ENCODE assay signal across 8 cellular contexts in genomic region chr15:100849021-100849831, GRCh38. TPM values are rescaled to one million over a fixed set of nuclear protein-coding genes. Genes with fewer than 3 reads are reported as not detected.
A peak's percentile ranks its signal among the peaks of the same experiment; 100 is the strongest.
DNase-seq lines count a peak whose midpoint lies in the region; ATAC-seq, FAIRE-seq and TF ChIP-seq lines count a peak whose summit lies in the region.

No MANE protein-coding gene starts in this region.

- H3K27ac ChIP-seq in foreskin keratinocyte (peak overlapping the region; percentile 74), vagina (peak overlapping the region; percentile 54)

- H3K36me3 ChIP-seq in vagina: no peaks in the 10 kb centered on the region

- no peaks in the 10 kb centered on the region for H3K36me3 Mint-ChIP-seq in activated T-helper 1 cell treated with anti-CD3 and anti-CD28 coated beads, Interleukin-12 subunit alpha, Interleukin-12 subunit beta, Interleukin-2, Interleukin-4 antibody, amounts not matched to agents 30 ng/mL and 10 ng/mL and 1 ng/mL, durations not matched to agents 14 hours and 24 hours and 36 hours (ENCODE audit: low read depth)
- H3K36me3 Mint-ChIP-seq in progenitor cell of endocrine pancreas (ENCODE audit: insufficient read depth): no peaks in the 10 kb centered on the region

- no peaks in the 10 kb centered on the region for H3K27me3 ChIP-seq in foreskin keratinocyte
- H3K27me3 ChIP-seq in vagina: no peaks in the 10 kb centered on the region

- TF ChIP-seq CTCF in foreskin keratinocyte (conservative IDR thresholded peaks at IDR 0.05) (peak; percentile 59), progenitor cell of endocrine pancreas (IDR thresholded peaks at IDR 0.05; ENCODE audit: unreplicated experiment) (no peak), vagina (IDR thresholded peaks at IDR 0.05) (peak in 1 of 3 experiments; percentile 32)

- no peak overlapping the region for H3K27ac Mint-ChIP-seq in activated T-helper 1 cell treated with anti-CD3 and anti-CD28 coated beads, Interleukin-12 subunit alpha, Interleukin-12 subunit beta, Interleukin-2, Interleukin-4 antibody, amounts not matched to agents 30 ng/mL and 10 ng/mL and 1 ng/mL, durations not matched to agents 14 hours and 24 hours and 36 hours
- H3K27ac Mint-ChIP-seq in progenitor cell of endocrine pancreas: no peak overlapping the region

- peak overlapping the region; percentile 45 to 55 for H3K4me3 ChIP-seq in vagina

- peaks cover 11% of the 10 kb centered on the region for H3K27me3 Mint-ChIP-seq in activated T-helper 1 cell treated with anti-CD3 and anti-CD28 coated beads, Interleukin-12 subunit alpha, Interleukin-12 subunit beta, Interleukin-2, Interleukin-4 antibody, amounts not matched to agents 30 ng/mL and 10 ng/mL and 1 ng/mL, durations not matched to agents 14 hours and 24 hours and 36 hours (ENCODE audit: insufficient read depth)
- peaks cover 16% of the 10 kb centered on the region for H3K27me3 Mint-ChIP-seq in progenitor cell of endocrine pancreas

- intact Hi-C loops in activated T-helper 1 cell treated with anti-CD3 and anti-CD28 coated beads, Interleukin-12 subunit alpha, Interleukin-12 subunit beta, Interleukin-2, Interleukin-4 antibody, amounts not matched to agents 30 ng/mL and 10 ng/mL and 1 ng/mL, durations not matched to agents 14 hours and 24 hours and 36 hours (cut with micrococcal nuclease): no loop called here
- intact Hi-C loops in vagina (cut with DNase I): no loop called here

- no peak for FAIRE-seq in GM19239 (lab: Jason Lieb, UNC)

- H3K4me3 Mint-ChIP-seq in activated T-helper 1 cell treated with anti-CD3 and anti-CD28 coated beads, Interleukin-12 subunit alpha, Interleukin-12 subunit beta, Interleukin-2, Interleukin-4 antibody, amounts not matched to agents 30 ng/mL and 10 ng/mL and 1 ng/mL, durations not matched to agents 14 hours and 24 hours and 36 hours: peak overlapping the region; percentile 83
- peak overlapping the region; percentile 65 for H3K4me3 Mint-ChIP-seq in progenitor cell of endocrine pancreas (ENCODE audit: low read depth)

- no peaks in the 10 kb centered on the region for H3K9me3 Mint-ChIP-seq in activated T-helper 1 cell treated with anti-CD3 and anti-CD28 coated beads, Interleukin-12 subunit alpha, Interleukin-12 subunit beta, Interleukin-2, Interleukin-4 antibody, amounts not matched to agents 30 ng/mL and 10 ng/mL and 1 ng/mL, durations not matched to agents 14 hours and 24 hours and 36 hours
- no peaks in the 10 kb centered on the region for H3K9me3 Mint-ChIP-seq in progenitor cell of endocrine pancreas (ENCODE audit: low read depth)

- TF ChIP-seq POLR2A in vagina (IDR thresholded peaks at IDR 0.05): peak in 1 of 2 donors; percentile 4

- DNase-seq in 8988T (peak; percentile 71), GM19239 (ENCODE audit: insufficient read length, low spot score) (peak; percentile 46), NCI-H526 treated with DMSO at 0.1 percent for 48 hours (lab: John Stamatoyannopoulos, UW) (peak; percentile 14), foreskin keratinocyte (peak in 1 of 2 donors; percentile 35), progenitor cell of endocrine pancreas (ENCODE audit: low spot score, unreplicated experiment) (peak; percentile 23), vagina (ENCODE audit: extremely low spot score in 2 of 2) (no peak)
- DNase-seq in activated T-helper 1 cell treated with anti-CD3 and anti-CD28 coated beads, Interleukin-12 subunit alpha, Interleukin-12 subunit beta, Interleukin-2, Interleukin-4 antibody, amounts not matched to agents 30 ng/mL and 10 ng/mL and 1 ng/mL, durations not matched to agents 14 hours and 24 hours and 36 hours (ENCODE audit: low spot score): peak; percentile 46

- H3K9me3 ChIP-seq in vagina: no peaks in the 10 kb centered on the region

- ATAC-seq in foreskin keratinocyte (peak; percentile 87), HG03565 (IDR thresholded peaks at IDR 0.05; ENCODE audit: unreplicated experiment) (no peak)

- H3K4me1 ChIP-seq in foreskin keratinocyte (no peaks in the 10 kb centered on the region), vagina (peaks cover 12% of the 10 kb centered on the region)

- H3K4me1 Mint-ChIP-seq in activated T-helper 1 cell treated with anti-CD3 and anti-CD28 coated beads, Interleukin-12 subunit alpha, Interleukin-12 subunit beta, Interleukin-2, Interleukin-4 antibody, amounts not matched to agents 30 ng/mL and 10 ng/mL and 1 ng/mL, durations not matched to agents 14 hours and 24 hours and 36 hours (ENCODE audit: low read depth): peaks cover 5% of the 10 kb centered on the region
- no peaks in the 10 kb centered on the region for H3K4me1 Mint-ChIP-seq in progenitor cell of endocrine pancreas (ENCODE audit: low read depth)

RNA-seq across cellular contexts. Expression of gene ALDH1A3, which starts 30.4 kb away (rescaled TPM):
- not detected in 2 replicates for total RNA-seq in activated T-helper 1 cell treated with anti-CD3 and anti-CD28 coated beads, Interleukin-12 subunit alpha, Interleukin-12 subunit beta, Interleukin-2, Interleukin-4 antibody, amounts not matched to agents 30 ng/mL and 10 ng/mL and 1 ng/mL, durations not matched to agents 14 hours and 24 hours and 36 hours
- total RNA-seq in foreskin keratinocyte: 134 and 232 TPM in 2 replicates
- polyA plus RNA-seq in foreskin keratinocyte: 62.7 and 92.3 TPM in 2 replicates
- total RNA-seq in progenitor cell of endocrine pancreas: 0.33 and 0.41 TPM in 2 replicates
- total RNA-seq in vagina: 62.9 TPM

Comparison
In these comparisons a context has a peak if more than half of its experiments do, and no peak if none do; other contexts are left out.
1. DNase-seq: peak in 8988T (single experiment), GM19239 (single experiment), NCI-H526 treated with DMSO at 0.1 percent for 48 hours (single experiment), activated T-helper 1 cell treated with anti-CD3 and anti-CD28 coated beads, Interleukin-12 subunit alpha, Interleukin-12 subunit beta, Interleukin-2, Interleukin-4 antibody, amounts not matched to agents 30 ng/mL and 10 ng/mL and 1 ng/mL, durations not matched to agents 14 hours and 24 hours and 36 hours (single experiment) and progenitor cell of endocrine pancreas (single experiment); none in vagina (0 of 2).
2. RNA of gene ALDH1A3, which starts 30.4 kb away (total RNA-seq): 134 to 232 TPM in foreskin keratinocyte and 62.9 TPM in vagina (single experiment); 0.33 to 0.41 TPM in progenitor cell of endocrine pancreas and not detected in activated T-helper 1 cell treated with anti-CD3 and anti-CD28 coated beads, Interleukin-12 subunit alpha, Interleukin-12 subunit beta, Interleukin-2, Interleukin-4 antibody, amounts not matched to agents 30 ng/mL and 10 ng/mL and 1 ng/mL, durations not matched to agents 14 hours and 24 hours and 36 hours; every median in the first group is over 10 times any median in the second.